In genomic region chr1:19441048-19441447, GRCh38 we compare ENCODE assay signal across 1 cellular context.
TF ChIP-seq lines count a peak whose summit lies in the region.

No MANE protein-coding gene starts in this region.

TF ChIP-seq in H1, 55 proteins besides CTCF, POLR2A, EP300 and RAD21 (continued from another document):
- no peak for TF ChIP-seq MAX (IDR thresholded peaks at IDR 0.05)
